Comparison of ENCODE assay signal across 22 cellular contexts in genomic region chrX:103382893-103383292, GRCh38. TPM values are rescaled to one million over a fixed set of nuclear protein-coding genes. Genes with fewer than 3 reads are reported as not detected.
"Had no signal": no experiment of that assay in that cellular context is flagged by ENCODE, and none has a peak within 500 bp of the region (broad histone marks: within the 10 kb centered on the region; RNA-seq: fewer than 3 reads in every experiment).

No MANE protein-coding gene starts in this region.

- DNase-seq: Karpas-422, KG1, MG63, NCI-H1092, NCI-H1105 treated with DMSO at 0.1 percent for 48 hours, NCI-H1417 treated with DMSO at 0.1 percent for 48 hours, NCI-H146, NCI-H187, NCI-H2029, NCI-H2081 treated with DMSO at 0.1 percent for 48 hours, NCI-H2227 treated with DMSO at 0.1 percent for 48 hours, NCI-H524, NCI-H526 treated with DMSO at 0.1 percent for 48 hours, NCI-H748 treated with DMSO at 0.1 percent for 48 hours, SHP77, SK-N-SH, SW 1271, T-cell had no signal

- H3K4me3 ChIP-seq: MG63 had no signal

- H3K27me3 ChIP-seq: MG63 had no signal

- H3K9me3 ChIP-seq: MG63, SK-N-SH had no signal

- H3K27ac ChIP-seq: RWPE1 had no signal

- ATAC-seq: T-cell had no signal

RNA-seq across cellular contexts. Expression of gene BEX3, which starts 6.6 kb away (rescaled TPM):
- total RNA-seq: HT-29 had no signal

RNA-seq across cellular contexts. Expression of gene TCEAL7, which starts 52.9 kb away (rescaled TPM):
- total RNA-seq: HT-29, NCI-H460, SK-MEL-5, T-cell had no signal
